In genomic region chr7:134482858-134483257, GRCh38 we compare ENCODE assay signal across 37 cellular contexts. TPM values are rescaled to one million over a fixed set of nuclear protein-coding genes. Genes with fewer than 3 reads are reported as not detected.
"Had no signal": no experiment of that assay in that cellular context is flagged by ENCODE, and none has a peak within 500 bp of the region (broad histone marks: within the 10 kb centered on the region; RNA-seq: fewer than 3 reads in every experiment).

No MANE protein-coding gene starts in this region.

- H3K4me3 ChIP-seq: body of pancreas, breast epithelium had no signal

- H3K9me3 ChIP-seq: body of pancreas had no signal

- H3K36me3 Mint-ChIP-seq: activated CD4-positive, alpha-beta memory T cell treated with anti-CD3 and anti-CD28 coated beads for 36 hours; activated naive CD4-positive, alpha-beta T cell treated with anti-CD3 and anti-CD28 coated beads, Interleukin-2, amount 10 ng/mL, durations not matched to agents 7 days and 5 days; activated naive CD4-positive, alpha-beta T cell treated with anti-CD3 and anti-CD28 coated beads, Interleukin-2, amount 50 U/mL, for 24 hours; activated naive CD8-positive, alpha-beta T cell treated with anti-CD3 and anti-CD28 coated beads, Interleukin-2, amount 10 ng/mL, durations not matched to agents 7 days and 5 days had no signal

- H3K9me3 Mint-ChIP-seq: activated naive CD4-positive, alpha-beta T cell treated with anti-CD3 and anti-CD28 coated beads, Interleukin-2, amount 10 ng/mL, durations not matched to agents 7 days and 5 days; activated naive CD4-positive, alpha-beta T cell treated with anti-CD3 and anti-CD28 coated beads, Interleukin-2, amount 50 U/mL, for 24 hours; activated naive CD8-positive, alpha-beta T cell treated with anti-CD3 and anti-CD28 coated beads, Interleukin-2, amount 50 U/mL, for 24 hours; activated T-cell treated with anti-CD3 and anti-CD28 coated beads, Interleukin-2, amount 50 U/mL, for 4 hours; activated T-helper 1 cell treated with anti-CD3 and anti-CD28 coated beads, Interleukin-12 subunit alpha, Interleukin-12 subunit beta, Interleukin-2, Interleukin-4 antibody, amounts not matched to agents 30 ng/mL and 10 ng/mL and 1 ng/mL, durations not matched to agents 14 hours and 24 hours and 36 hours; activated T-helper 17 cell treated with anti-CD3 and anti-CD28 coated beads, Interleukin-2, amount 50 U/mL, for 72 hours; T-helper 1 cell treated with Interleukin-12 subunit alpha and Interleukin-12 subunit beta and Interleukin-4 antibody, amounts not matched to agents 30 μg/mL and 1 μg/mL, for 36 hours; T-helper 2 cell treated with Interferon-gamma antibody and Interleukin-4, amounts not matched to agents 5 μg/mL and 100 μg/mL, for 36 hours had no signal

- H3K4me1 Mint-ChIP-seq: activated CD4-positive, alpha-beta T cell treated with anti-CD3 and anti-CD28 coated beads for 36 hours; activated naive CD4-positive, alpha-beta T cell treated with anti-CD3 and anti-CD28 coated beads, Interleukin-2, amount 10 ng/mL, durations not matched to agents 7 days and 5 days; activated naive CD4-positive, alpha-beta T cell treated with anti-CD3 and anti-CD28 coated beads, Interleukin-2, amount 50 U/mL, for 24 hours; activated naive CD8-positive, alpha-beta T cell treated with anti-CD3 and anti-CD28 coated beads, Interleukin-2, amount 50 U/mL, for 24 hours; activated T-helper 17 cell treated with anti-CD3 and anti-CD28 coated beads, Interleukin-2, amount 50 U/mL, for 72 hours had no signal

- H3K4me1 ChIP-seq: body of pancreas, breast epithelium had no signal

- H3K4me3 Mint-ChIP-seq: activated CD4-positive, alpha-beta memory T cell treated with anti-CD3 and anti-CD28 coated beads for 36 hours; activated CD4-positive, alpha-beta T cell treated with anti-CD3 and anti-CD28 coated beads for 36 hours; activated CD8-positive, alpha-beta T cell treated with anti-CD3 and anti-CD28 coated beads for 36 hours; activated naive CD4-positive, alpha-beta T cell treated with anti-CD3 and anti-CD28 coated beads, Interleukin-2, amount 10 ng/mL, durations not matched to agents 7 days and 5 days; activated naive CD4-positive, alpha-beta T cell treated with anti-CD3 and anti-CD28 coated beads, Interleukin-2, amount 50 U/mL, for 24 hours; activated naive CD8-positive, alpha-beta T cell; activated naive CD8-positive, alpha-beta T cell treated with anti-CD3 and anti-CD28 coated beads, Interleukin-2, amount 10 ng/mL, durations not matched to agents 7 days and 5 days; activated naive CD8-positive, alpha-beta T cell treated with anti-CD3 and anti-CD28 coated beads, Interleukin-2, amount 50 U/mL, for 24 hours; activated T-cell treated with anti-CD3 and anti-CD28 coated beads, Interleukin-2, amount 50 U/mL, for 4 hours; activated T-cell treated with anti-CD3 and anti-CD28 coated beads, Interleukin-2, amount 50 U/mL, for 72 hours; activated T-helper 1 cell treated with anti-CD3 and anti-CD28 coated beads, Interleukin-12 subunit alpha, Interleukin-12 subunit beta, Interleukin-2, Interleukin-4 antibody, amounts not matched to agents 30 ng/mL and 10 ng/mL and 1 ng/mL, durations not matched to agents 14 hours and 24 hours and 36 hours; activated T-helper 17 cell treated with anti-CD3 and anti-CD28 coated beads, Interleukin-2, amount 50 U/mL, for 72 hours; T-helper 1 cell treated with Interleukin-12 subunit alpha and Interleukin-12 subunit beta and Interleukin-4 antibody, amounts not matched to agents 30 μg/mL and 1 μg/mL, for 36 hours; T-helper 2 cell treated with Interferon-gamma antibody and Interleukin-4, amounts not matched to agents 5 μg/mL and 100 μg/mL, for 36 hours; WTC11 had no signal

- H3K27ac ChIP-seq: body of pancreas, brain microvascular endothelial cell, breast epithelium, WERI-Rb-1 had no signal

- H3K27me3 ChIP-seq: body of pancreas, brain microvascular endothelial cell, breast epithelium had no signal

- H3K27ac Mint-ChIP-seq: activated CD4-positive, alpha-beta memory T cell treated with anti-CD3 and anti-CD28 coated beads for 36 hours; activated CD4-positive, alpha-beta T cell treated with anti-CD3 and anti-CD28 coated beads for 36 hours; activated CD8-positive, alpha-beta T cell treated with anti-CD3 and anti-CD28 coated beads for 36 hours; activated naive CD4-positive, alpha-beta T cell treated with anti-CD3 and anti-CD28 coated beads, Interleukin-2, amount 10 ng/mL, durations not matched to agents 7 days and 5 days; activated naive CD4-positive, alpha-beta T cell treated with anti-CD3 and anti-CD28 coated beads, Interleukin-2, amount 50 U/mL, for 24 hours; activated naive CD8-positive, alpha-beta T cell; activated naive CD8-positive, alpha-beta T cell treated with anti-CD3 and anti-CD28 coated beads, Interleukin-2, amount 10 ng/mL, durations not matched to agents 7 days and 5 days; activated naive CD8-positive, alpha-beta T cell treated with anti-CD3 and anti-CD28 coated beads, Interleukin-2, amount 50 U/mL, for 24 hours; activated T-cell treated with anti-CD3 and anti-CD28 coated beads, Interleukin-2, amount 50 U/mL, for 72 hours; activated T-helper 1 cell treated with anti-CD3 and anti-CD28 coated beads, Interleukin-12 subunit alpha, Interleukin-12 subunit beta, Interleukin-2, Interleukin-4 antibody, amounts not matched to agents 30 ng/mL and 10 ng/mL and 1 ng/mL, durations not matched to agents 14 hours and 24 hours and 36 hours; activated T-helper 17 cell treated with anti-CD3 and anti-CD28 coated beads, Interleukin-2, amount 50 U/mL, for 72 hours; T-helper 1 cell treated with Interleukin-12 subunit alpha and Interleukin-12 subunit beta and Interleukin-4 antibody, amounts not matched to agents 30 μg/mL and 1 μg/mL, for 36 hours; T-helper 2 cell treated with Interferon-gamma antibody and Interleukin-4, amounts not matched to agents 5 μg/mL and 100 μg/mL, for 36 hours; WTC11 had no signal

- DNase-seq: activated CD4-positive, alpha-beta memory T cell treated with anti-CD3 and anti-CD28 coated beads for 36 hours; activated CD4-positive, alpha-beta T cell treated with anti-CD3 and anti-CD28 coated beads for 1 hour; activated CD4-positive, alpha-beta T cell treated with anti-CD3 and anti-CD28 coated beads for 36 hours; activated CD4-positive, alpha-beta T cell treated with anti-CD3 and anti-CD28 coated beads for 48 hours; activated CD4-positive, alpha-beta T cell treated with anti-CD3 and anti-CD28 coated beads, Interleukin-2, amount 50 U/mL, for 1 hour; activated CD4-positive, alpha-beta T cell treated with anti-CD3 and anti-CD28 coated beads, Interleukin-2, amount 50 U/mL, for 4 hours; activated CD4-positive, CD25-positive, alpha-beta regulatory T cell; activated CD8-positive, alpha-beta memory T cell treated with anti-CD3 and anti-CD28 coated beads, Interleukin-2, amount 50 U/mL, for 4 hours; activated CD8-positive, alpha-beta T cell treated with anti-CD3 and anti-CD28 coated beads for 36 hours; activated effector memory CD4-positive, alpha-beta T cell treated with anti-CD3 and anti-CD28 coated beads, Interleukin-2, amount 50 U/mL, for 16 hours; activated naive CD4-positive, alpha-beta T cell treated with anti-CD3 and anti-CD28 coated beads, Interleukin-2, amount 10 ng/mL, durations not matched to agents 7 days and 5 days; activated naive CD4-positive, alpha-beta T cell treated with Interleukin-2 at 50 U/mL for 16 hours; activated naive CD8-positive, alpha-beta T cell treated with anti-CD3 and anti-CD28 coated beads, Interleukin-2, amount 10 ng/mL, durations not matched to agents 7 days and 5 days; activated naive CD8-positive, alpha-beta T cell treated with anti-CD3 and anti-CD28 coated beads, Interleukin-2, amount 50 U/mL, for 24 hours; activated T-cell treated with anti-CD3 and anti-CD28 coated beads for 4 hours; activated T-cell treated with anti-CD3 and anti-CD28 coated beads, Interleukin-2, amount 50 U/mL, for 1 hour; activated T-cell treated with anti-CD3 and anti-CD28 coated beads, Interleukin-2, amount 50 U/mL, for 4 hours; activated T-cell treated with anti-CD3 and anti-CD28 coated beads, Interleukin-2, amount 50 U/mL, for 72 hours; amygdala; anterior cingulate cortex; body of pancreas; brain microvascular endothelial cell; central memory CD4-positive, alpha-beta T cell; T-helper 1 cell; T-helper 2 cell; T-helper 9 cell; WERI-Rb-1 had no signal

- H3K36me3 ChIP-seq: brain microvascular endothelial cell, breast epithelium, WERI-Rb-1 had no signal

RNA-seq across cellular contexts. Expression of gene AKR1B10, which starts 44.5 kb away (rescaled TPM):
- total RNA-seq: activated CD4-positive, alpha-beta memory T cell treated with anti-CD3 and anti-CD28 coated beads for 36 hours; activated CD4-positive, alpha-beta T cell treated with anti-CD3 and anti-CD28 coated beads for 36 hours; activated CD8-positive, alpha-beta memory T cell treated with anti-CD3 and anti-CD28 coated beads for 36 hours; activated CD8-positive, alpha-beta T cell treated with anti-CD3 and anti-CD28 coated beads for 36 hours; activated naive CD8-positive, alpha-beta T cell treated with anti-CD3 and anti-CD28 coated beads, Interleukin-2, amount 10 ng/mL, durations not matched to agents 7 days and 5 days; activated T-cell treated with anti-CD3 and anti-CD28 coated beads, Interleukin-2, amount 50 U/mL, for 72 hours; activated T-helper 1 cell treated with anti-CD3 and anti-CD28 coated beads, Interleukin-12 subunit alpha, Interleukin-12 subunit beta, Interleukin-2, Interleukin-4 antibody, amounts not matched to agents 30 ng/mL and 10 ng/mL and 1 ng/mL, durations not matched to agents 14 hours and 24 hours and 36 hours; activated T-helper 17 cell treated with anti-CD3 and anti-CD28 coated beads, Interleukin-2, amount 50 U/mL, for 72 hours; cardiac septum had no signal
